ENCODE assay signal across 1 cellular context in the genomic region with DNA sequence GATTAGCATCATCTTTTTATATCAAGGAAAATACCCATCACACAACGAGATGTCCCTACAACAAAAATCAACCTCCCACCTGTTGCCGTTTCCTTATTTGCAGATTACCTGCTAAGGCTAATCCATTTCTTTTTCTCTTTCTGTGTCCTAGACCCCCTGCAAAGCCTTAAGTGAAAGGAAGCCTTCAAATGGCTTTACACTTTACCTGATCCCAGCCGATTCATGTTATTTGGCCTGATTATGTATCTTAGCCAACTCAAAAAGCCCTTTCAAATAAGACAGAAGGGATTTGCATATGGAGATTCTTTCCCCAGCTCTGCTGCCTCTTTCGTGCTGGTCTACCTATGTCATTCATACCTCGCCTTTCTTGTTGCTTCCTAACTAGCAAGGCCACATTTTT.
TF ChIP-seq lines count a peak whose summit lies in the region.

No MANE protein-coding gene starts in this region.

TF ChIP-seq in HEK293, 187 proteins besides CTCF, POLR2A, EP300 and RAD21 (continued from another document):
- no peak for TF ChIP-seq GLI2 (tag by site-specific recombination; IDR thresholded peaks at IDR 0.05; ENCODE audit: borderline replicate concordance, low read depth)
